8 cellular contexts compared by ENCODE assay signal in genomic region chr4:87498446-87498900, GRCh38. TPM values are rescaled to one million over a fixed set of nuclear protein-coding genes. Genes with fewer than 3 reads are reported as not detected.
DNase-seq lines count a peak whose midpoint lies in the region; ATAC-seq and TF ChIP-seq lines count a peak whose summit lies in the region.

No MANE protein-coding gene starts in this region.

- POLR2A ChIA-PET in CD8-positive, alpha-beta memory T cell (lab: Charles Lee) = no interaction called here

- peak; percentile 66 for ATAC-seq in GM19463 (IDR thresholded peaks at IDR 0.05; ENCODE audit: unreplicated experiment)
- ATAC-seq in HG03565 (IDR thresholded peaks at IDR 0.05; ENCODE audit: unreplicated experiment) = peak; percentile 42

- H3K27ac ChIP-seq in CD8-positive, alpha-beta memory T cell (ENCODE audit: low read depth, low read length) = no peak overlapping the region

- no peak for DNase-seq in CD8-positive, alpha-beta memory T cell
- DNase-seq in iris pigment epithelial cell (ENCODE audit: low read depth) (peak; percentile 80), lower leg skin (ENCODE audit: low spot score in 2 of 2) (no peak), A172 (ENCODE audit: low spot score) (no peak), NCI-H2196 (lab: John Stamatoyannopoulos, UW; ENCODE audit: unreplicated experiment) (no peak), NCI-H748 treated with DMSO at 0.1 percent for 48 hours (lab: John Stamatoyannopoulos, UW) (no peak)

- H3K27me3 ChIP-seq in CD8-positive, alpha-beta memory T cell (ENCODE audit: insufficient read depth, low read length, poor library complexity, severe bottlenecking) = no peaks in the 10 kb centered on the region

- no peaks in the 10 kb centered on the region for H3K4me1 ChIP-seq in CD8-positive, alpha-beta memory T cell (ENCODE audit: insufficient read depth, low read length)

- H3K36me3 ChIP-seq in CD8-positive, alpha-beta memory T cell (ENCODE audit: insufficient read depth, low read length) = no peaks in the 10 kb centered on the region

- intact Hi-C loops in lower leg skin (cut with DNase I; ENCODE audit: low total_unique reads) = no loop called here

- TF ChIP-seq CTCF in lower leg skin (IDR thresholded peaks at IDR 0.05) = no peak

- peak overlapping the region in 6 of 7 donors; percentile 7 to 67 (median 33) for H3K4me3 Mint-ChIP-seq in CD8-positive, alpha-beta memory T cell

- TF ChIP-seq POLR2A in lower leg skin (IDR thresholded peaks at IDR 0.05) = no peak

- H3K9me3 Mint-ChIP-seq in CD8-positive, alpha-beta memory T cell = no peaks in the 10 kb centered on the region

- CTCF ChIA-PET in CD8-positive, alpha-beta memory T cell (lab: Charles Lee) = no interaction called here

- H3K4me1 Mint-ChIP-seq in CD8-positive, alpha-beta memory T cell = peaks cover 9 to 28% (median 24%) of the 10 kb centered on the region in 3 donors

- WGBS in lower leg skin, 2 donors = 33 to 40% methylated on average over 5 of the region's 5 CpGs

- H3K9me3 ChIP-seq in CD8-positive, alpha-beta memory T cell (ENCODE audit: low read length) = no peaks in the 10 kb centered on the region

- no peak overlapping the region for H3K4me3 ChIP-seq in CD8-positive, alpha-beta memory T cell (ENCODE audit: low read length)
- no peak overlapping the region for H3K4me3 ChIP-seq in lower leg skin (ENCODE audit: low read depth, poor library complexity, severe bottlenecking)

- H3K36me3 Mint-ChIP-seq in CD8-positive, alpha-beta memory T cell = peaks cover 0 to 7% (median 0%) of the 10 kb centered on the region in 3 donors

- H3K27ac Mint-ChIP-seq in CD8-positive, alpha-beta memory T cell = peak overlapping the region in 2 of 8 donors; percentile 2 to 39

- peaks cover 0 to 2% of the 10 kb centered on the region in 2 donors for H3K27me3 Mint-ChIP-seq in CD8-positive, alpha-beta memory T cell

RNA-seq across cellular contexts. Expression of gene SPARCL1, which starts 30.7 kb away (rescaled TPM):
- not detected for total RNA-seq in CD8-positive, alpha-beta memory T cell
- polyA plus RNA-seq in CD8-positive, alpha-beta memory T cell = not detected
- 100 to 1,000 TPM in 2 of 4 donors, 10 to 100 TPM in 2; 66.2 to 259 (median 117) TPM for total RNA-seq in lower leg skin
- total RNA-seq in A172 (2014; rRNA removed; shearing (Covaris generic)) = not detected in 2 replicates

Comparison
In these comparisons a context has a peak if more than half of its experiments do, and no peak if none do; other contexts are left out.
1. RNA of gene SPARCL1, which starts 30.7 kb away (total RNA-seq): 66.2 to 259 TPM in lower leg skin; not detected in A172 and not detected in CD8-positive, alpha-beta memory T cell; every median in the first group is over 10 times any median in the second.